ENCODE assay signal across 25 cellular contexts in genomic region chr16:70276392-70276791, GRCh38. TPM values are rescaled to one million over a fixed set of nuclear protein-coding genes. Genes with fewer than 3 reads are reported as not detected.
DNase-seq lines count a peak whose midpoint lies in the region; ATAC-seq, FAIRE-seq and TF ChIP-seq lines count a peak whose summit lies in the region.
"Had no signal": no experiment of that assay in that cellular context is flagged by ENCODE, and none has a peak within 500 bp of the region (broad histone marks: within the 10 kb centered on the region; RNA-seq: fewer than 3 reads in every experiment).

No MANE protein-coding gene starts in this region.

- in situ Hi-C loops in GM12878 (cut with MboI): no loop called here
- in situ Hi-C loops in GM13976 (cut with MboI; ENCODE audit: low sequenced_read_pairs, unreplicated experiment): no loop called here

- H3K79me2 ChIP-seq in GM12878 (ENCODE audit: control insufficient read depth, insufficient read depth, low read length): no peaks in the 10 kb centered on the region

- H3K9ac ChIP-seq in GM12878 (ENCODE audit: control insufficient read depth, insufficient read depth, low read length): no peak overlapping the region
- H3K9ac ChIP-seq: BLaER1 treated with 17β-estradiol and CSF1 and Interleukin-3, amounts not matched to agents 10 nM and 100 nM; KMS-11 had no signal

- no peak overlapping the region for H3K4me3 Mint-ChIP-seq in Calu3 (ENCODE audit: low read depth, unreplicated experiment)
- no peak overlapping the region for H3K4me3 Mint-ChIP-seq in osteocyte (ENCODE audit: unreplicated experiment)

- POLR2A ChIA-PET in GM12878 (lab: Charles Lee): no interaction called here

- H4K20me1 ChIP-seq in GM12878 (ENCODE audit: control insufficient read depth, insufficient read depth): no peaks in the 10 kb centered on the region

- no peaks in the 10 kb centered on the region for H3K4me1 ChIP-seq in GM12878 (ENCODE audit: control insufficient read depth, insufficient read depth, low read length)

- H3K27me3 Mint-ChIP-seq in Calu3 (ENCODE audit: unreplicated experiment) (no peaks in the 10 kb centered on the region), osteocyte (ENCODE audit: unreplicated experiment) (no peaks in the 10 kb centered on the region)

- whole genome bisulfite sequencing in GM12878 (ENCODE audit: insufficient coverage, insufficient replicate concordance, low lambda C conversion rate, missing lambda C conversion rate): 93% methylated on average over 1 of the region's 1 CpG

- peak; percentile 22 for DNase-seq in Ammon's horn (ENCODE audit: low spot score)
- DNase-seq in Calu3: no peak
- DNase-seq in GM12878 (ENCODE audit: low read depth, low spot score): no peak
- DNase-seq in osteocyte (ENCODE audit: extremely low spot score, unreplicated experiment): no peak
- no peak for DNase-seq in NCI-H187 treated with DMSO at 0.1 percent for 48 hours (lab: John Stamatoyannopoulos, UW)
- DNase-seq in GM13976 (ENCODE audit: low spot score): no peak
- no peak for DNase-seq in OCI-M1 (lab: John Stamatoyannopoulos, UW)
- DNase-seq: DMS153, DND-41, NCI-H1048, NCI-H1417, NCI-H1694 treated with DMSO at 0.1 percent for 48 hours, NCI-H2081 treated with DMSO at 0.1 percent for 48 hours, NCI-H2171, NCI-H226, NCI-H510A, NCI-H69, SHP77 had no signal

- FAIRE-seq in GM12878 (lab: Jason Lieb, UNC): no peak
- FAIRE-seq: A204.1, H54, HTR-8/SVneo had no signal

- SMC1A ChIA-PET in GM12878 (lab: Charles Lee; ENCODE audit: uncharacterized antibody, unreplicated experiment): no interaction called here

- no peak for ATAC-seq in GM12878
- ATAC-seq: Panc1 had no signal

- intact Hi-C loops in Calu3 (cut with micrococcal nuclease; ENCODE audit: unreplicated experiment): no loop called here
- intact Hi-C loops in GM12878 (cut with micrococcal nuclease; ENCODE audit: unreplicated experiment): no loop called here

- BruUV-seq in Calu3 (replicated peaks; lab: Mats Ljungman, UMichigan): no TSS peak
- TSS peak; percentile 15 for BruUV-seq in GM12878 (replicated peaks; lab: Mats Ljungman, UMichigan)

- peaks cover 18 to 28% of the 10 kb centered on the region in 2 experiments for H3K36me3 ChIP-seq in GM12878 (ENCODE audit: control insufficient read depth in 2 of 2, insufficient read depth in 2 of 2, low read length in 1 of 2)

- peak overlapping the region; percentile 19 for H3K27ac Mint-ChIP-seq in Calu3 (ENCODE audit: unreplicated experiment)
- H3K27ac Mint-ChIP-seq in osteocyte (ENCODE audit: unreplicated experiment): peak overlapping the region; percentile 1

- peaks cover 100% of the 10 kb centered on the region for H3K36me3 Mint-ChIP-seq in Calu3 (ENCODE audit: insufficient read depth, unreplicated experiment)
- H3K36me3 Mint-ChIP-seq in osteocyte (ENCODE audit: unreplicated experiment): peaks cover 54% of the 10 kb centered on the region

- no peak overlapping the region for H3K27ac ChIP-seq in GM12878 (ENCODE audit: control insufficient read depth, insufficient read depth)
- H3K27ac ChIP-seq: BLaER1 treated with 17β-estradiol and CSF1 and Interleukin-3, amounts not matched to agents 10 nM and 100 nM; KMS-11; RWPE1 had no signal

- no peaks in the 10 kb centered on the region for H3K4me1 Mint-ChIP-seq in Calu3 (ENCODE audit: low read depth, unreplicated experiment)
- H3K4me1 Mint-ChIP-seq in osteocyte (ENCODE audit: unreplicated experiment): no peaks in the 10 kb centered on the region

- no peaks in the 10 kb centered on the region for H3K9me3 Mint-ChIP-seq in Calu3 (ENCODE audit: low read depth, unreplicated experiment)
- no peaks in the 10 kb centered on the region for H3K9me3 Mint-ChIP-seq in osteocyte (ENCODE audit: unreplicated experiment)

- no peak for TF ChIP-seq RAD21 in GM12878 (IDR thresholded peaks at IDR 0.05; ENCODE audit: insufficient read depth, low read depth, low read length)

- no peaks in the 10 kb centered on the region for H3K27me3 ChIP-seq in GM12878 (replicated peaks in 1 of 2; ENCODE audit: control insufficient read depth in 2 of 2, insufficient read depth in 2 of 2, low read length in 1 of 2)
- H3K27me3 ChIP-seq: BLaER1 treated with 17β-estradiol and CSF1 and Interleukin-3, amounts not matched to agents 10 nM and 100 nM had no signal

- no peak for TF ChIP-seq EP300 in GM12878 (IDR thresholded peaks at IDR 0.05; ENCODE audit: borderline replicate concordance in 1 of 2, control insufficient read depth in 1 of 2, low read depth in 2 of 2, low read length in 2 of 2)

- no peaks in the 10 kb centered on the region for H3K9me3 ChIP-seq in GM12878 (replicated peaks; ENCODE audit: control insufficient read depth, insufficient read depth, low read length)
- H3K9me3 ChIP-seq: BLaER1 treated with 17β-estradiol and CSF1 and Interleukin-3, amounts not matched to agents 10 nM and 100 nM had no signal

- CTCF ChIA-PET in Calu3 (lab: Charles Lee) (interaction anchor here (0.7 kb wide), 1 partner anchor 14 kb away, joined by 3 read pairs; no protein-coding TSS in a partner anchor), GM12878 (lab: Yijun Ruan, JAX) (interaction anchor here (1.0 kb wide), 1 partner anchor 9 kb away, joined by 3 read pairs; no protein-coding TSS in a partner anchor)

- no peak overlapping the region for H2AFZ ChIP-seq in GM12878 (ENCODE audit: control insufficient read depth, low read depth, low read length)

- no peak overlapping the region for H3K4me3 ChIP-seq in GM12878
- H3K4me3 ChIP-seq: BLaER1 treated with 17β-estradiol and CSF1 and Interleukin-3, amounts not matched to agents 10 nM and 100 nM had no signal

- no peak overlapping the region for H3K4me2 ChIP-seq in GM12878 (ENCODE audit: control insufficient read depth, insufficient read depth)
- H3K4me2 ChIP-seq: BLaER1 treated with 17β-estradiol and CSF1 and Interleukin-3, amounts not matched to agents 10 nM and 100 nM; KMS-11 had no signal

- TF ChIP-seq CTCF in Calu3 (IDR thresholded peaks at IDR 0.05; ENCODE audit: unreplicated experiment) (no peak), GM12878 (IDR thresholded peaks at IDR 0.05 in 2 of 3, conservative IDR thresholded peaks at IDR 0.05 in 1 of 3; ENCODE audit: control insufficient read depth in 2 of 3, extremely low read depth in 1 of 3, insufficient read depth in 1 of 3, low read depth in 3 of 3, low read length in 3 of 3) (no peak), osteocyte (IDR thresholded peaks at IDR 0.05) (no peak), GM13976 (IDR thresholded peaks at IDR 0.05; ENCODE audit: borderline replicate concordance, control extremely low read depth, extremely low read depth, insufficient read depth, missing control alignments) (no peak)

- TF ChIP-seq POLR2A in GM12878 (IDR thresholded peaks at IDR 0.05; ENCODE audit: low read depth, low read length): no peak

- RAD21 ChIA-PET in GM12878 (lab: Charles Lee; ENCODE audit: unreplicated experiment): no interaction called here

RNA-seq across cellular contexts. Expression of gene AARS1, which starts 12.9 kb away (rescaled TPM):
- total RNA-seq in Calu3 (2022) (241 and 261 TPM in 2 replicates), GM12878 (2014; rRNA removed) (96.0 and 96.5 TPM in 2 replicates), GM12878 (2014; rRNA removed; fragmentation: Illumina TruSeq; extraction: Trizol) (62.7 and 64.0 TPM in 2 replicates), GM12878 (2021) (101 and 107 TPM in 2 replicates), osteocyte (297 and 313 TPM in 2 replicates)
- total RNA-seq in GM12878 (2013; cell fraction: nucleolus; rRNA removed): 39.5 and 42.6 TPM in 2 replicates
- 73.0 TPM for polyA plus RNA-seq in GM12878 (2011; ENCODE audit: low read depth)
- polyA plus RNA-seq in GM12878 (2011; rRNA removed) (79.0 and 97.9 TPM in 2 replicates), GM12878 (2014; fragmentation: Illumina TruSeq; extraction: Trizol) (86.4 and 98.5 TPM in 2 replicates), GM12878 (2014; fragmentation: Nextera tagmentation; extraction: Ambion mirVana) (10 to 100 TPM; 21.5 to 47.7 TPM), GM12878 (2014; rRNA removed) (78.8 and 82.9 TPM in 2 replicates), GM12878 (2016; fragmentation: Nextera tagmentation; extraction: Ambion mirVana) (100 to 1,000 TPM; 139 to 143 TPM)
- 90.2 and 102 TPM in 2 replicates for polyA plus RNA-seq in GM12878 (2011; cell fraction: cytosol; rRNA removed)
- 93.7 and 96.5 TPM in 2 replicates for polyA plus RNA-seq in GM12878 (2011; cell fraction: nucleus; rRNA removed)
- 105 and 112 TPM in 2 replicates for polyA plus RNA-seq in GM12878 (2012)
- polyA minus RNA-seq in GM12878 (2011; rRNA and poly(A)+ RNA removed): 108 and 136 TPM in 2 replicates
- 34.9 and 48.2 TPM in 2 replicates for polyA minus RNA-seq in GM12878 (2011; cell fraction: cytosol; rRNA and poly(A)+ RNA removed)
- 25.9 and 42.8 TPM in 2 replicates for polyA minus RNA-seq in GM12878 (2011; cell fraction: nucleus; rRNA and poly(A)+ RNA removed)

RNA-seq across cellular contexts. Expression of gene DDX19B, which starts 22.6 kb away (rescaled TPM):
- total RNA-seq in Calu3 (2022) (44.6 and 45.2 TPM in 2 replicates), GM12878 (2014; rRNA removed) (42.0 and 44.6 TPM in 2 replicates), GM12878 (2014; rRNA removed; fragmentation: Illumina TruSeq; extraction: Trizol) (34.2 and 37.7 TPM in 2 replicates), GM12878 (2021) (38.5 and 40.4 TPM in 2 replicates), osteocyte (30.0 and 37.1 TPM in 2 replicates)
- 31.3 and 36.2 TPM in 2 replicates for total RNA-seq in GM12878 (2013; cell fraction: nucleolus; rRNA removed)
- 32.2 TPM for polyA plus RNA-seq in GM12878 (2011; ENCODE audit: low read depth)
- polyA plus RNA-seq in GM12878 (2011; rRNA removed) (23.4 and 45.1 TPM in 2 replicates), GM12878 (2014; fragmentation: Illumina TruSeq; extraction: Trizol) (69.1 and 81.8 TPM in 2 replicates), GM12878 (2014; fragmentation: Nextera tagmentation; extraction: Ambion mirVana) (10 to 100 TPM; 14.1 to 17.6 TPM), GM12878 (2014; rRNA removed) (33.2 and 38.7 TPM in 2 replicates), GM12878 (2016; fragmentation: Nextera tagmentation; extraction: Ambion mirVana) (10 to 100 TPM; 54.8 to 55.2 TPM)
- polyA plus RNA-seq in GM12878 (2011; cell fraction: cytosol; rRNA removed): 42.3 and 53.9 TPM in 2 replicates
- 38.8 and 53.3 TPM in 2 replicates for polyA plus RNA-seq in GM12878 (2011; cell fraction: nucleus; rRNA removed)
- polyA plus RNA-seq in GM12878 (2012): 33.9 and 36.8 TPM in 2 replicates
- polyA minus RNA-seq in GM12878 (2011; rRNA and poly(A)+ RNA removed): 16.1 and 18.2 TPM in 2 replicates
- polyA minus RNA-seq in GM12878 (2011; cell fraction: cytosol; rRNA and poly(A)+ RNA removed): 6.4 and 9.3 TPM in 2 replicates
- 5.4 and 7.6 TPM in 2 replicates for polyA minus RNA-seq in GM12878 (2011; cell fraction: nucleus; rRNA and poly(A)+ RNA removed)

RNA-seq across cellular contexts. Expression of gene EXOSC6, which starts 24.7 kb away (rescaled TPM):
- total RNA-seq in Calu3 (2022) (32.3 and 33.2 TPM in 2 replicates), GM12878 (2014; rRNA removed) (27.5 and 28.3 TPM in 2 replicates), GM12878 (2014; rRNA removed; fragmentation: Illumina TruSeq; extraction: Trizol) (14.7 and 15.4 TPM in 2 replicates), GM12878 (2021) (23.6 and 24.8 TPM in 2 replicates), osteocyte (55.2 and 66.2 TPM in 2 replicates)
- total RNA-seq in GM12878 (2013; cell fraction: nucleolus; rRNA removed): 17.7 and 19.6 TPM in 2 replicates
- 5.2 TPM for polyA plus RNA-seq in GM12878 (2011; ENCODE audit: low read depth)
- polyA plus RNA-seq in GM12878 (2011; rRNA removed) (9.6 and 11.1 TPM in 2 replicates), GM12878 (2014; fragmentation: Illumina TruSeq; extraction: Trizol) (10.6 and 11.8 TPM in 2 replicates), GM12878 (2014; fragmentation: Nextera tagmentation; extraction: Ambion mirVana) (1 to 10 TPM; 8.2 to 9.0 TPM), GM12878 (2014; rRNA removed) (17.3 and 19.1 TPM in 2 replicates), GM12878 (2016; fragmentation: Nextera tagmentation; extraction: Ambion mirVana) (10 to 100 TPM; 13.5 to 17.6 TPM)
- 8.6 and 9.2 TPM in 2 replicates for polyA plus RNA-seq in GM12878 (2011; cell fraction: cytosol; rRNA removed)
- polyA plus RNA-seq in GM12878 (2011; cell fraction: nucleus; rRNA removed): 3.9 and 6.5 TPM in 2 replicates
- 6.1 and 9.2 TPM in 2 replicates for polyA plus RNA-seq in GM12878 (2012)
- polyA minus RNA-seq in GM12878 (2011; rRNA and poly(A)+ RNA removed): 4.2 and 5.3 TPM in 2 replicates
- polyA minus RNA-seq in GM12878 (2011; cell fraction: cytosol; rRNA and poly(A)+ RNA removed): 6.5 and 7.2 TPM in 2 replicates
- polyA minus RNA-seq in GM12878 (2011; cell fraction: nucleus; rRNA and poly(A)+ RNA removed): 4.2 and 9.6 TPM in 2 replicates
